In the genomic region with DNA sequence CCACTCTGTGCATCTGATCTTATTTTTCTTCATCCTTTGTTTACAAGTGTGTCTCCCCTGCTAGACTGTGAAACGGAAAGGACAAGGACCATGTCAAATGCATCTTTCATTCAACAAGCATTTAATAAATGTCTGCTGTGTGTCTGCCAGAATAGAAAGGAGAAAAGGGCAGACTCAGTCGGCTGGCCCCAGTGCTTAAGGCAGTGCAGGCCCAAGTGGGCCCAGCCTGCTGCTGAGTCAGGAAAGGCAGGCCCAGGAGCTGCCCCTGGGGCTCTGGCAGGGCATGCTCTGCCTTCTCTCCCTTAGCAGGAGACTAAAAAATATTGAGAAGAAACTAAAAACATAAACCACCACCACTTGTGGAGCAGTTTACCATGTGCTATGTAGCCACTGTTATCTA, we compare ENCODE assay signal across 15 cellular contexts. TPM values are rescaled to one million over a fixed set of nuclear protein-coding genes. Genes with fewer than 3 reads are reported as not detected.
DNase-seq lines count a peak whose midpoint lies in the region; ATAC-seq and TF ChIP-seq lines count a peak whose summit lies in the region.
"Had no signal": no experiment of that assay in that cellular context is flagged by ENCODE, and none has a peak within 500 bp of the region (broad histone marks: within the 10 kb centered on the region; RNA-seq: fewer than 3 reads in every experiment).

No MANE protein-coding gene starts in this region.

- H3K4me1 ChIP-seq in fibroblast of lung (ENCODE audit: control insufficient read depth, extremely low read depth, insufficient read depth, low read length), result peaks cover 42% of the 10 kb centered on the region
- H3K4me1 ChIP-seq in neural progenitor cell, result peaks cover 24% of the 10 kb centered on the region
- H3K4me1 ChIP-seq: parathyroid adenoma had no signal

- H3K4me1 Mint-ChIP-seq in neural progenitor cell, result peaks cover 44% of the 10 kb centered on the region

- peak overlapping the region; percentile 15; the same call in 1 of the 2 replicates for H3K27ac ChIP-seq in SK-N-MC
- no peak overlapping the region for H3K27ac ChIP-seq in fibroblast of lung (ENCODE audit: insufficient read depth, low read length)
- H3K27ac ChIP-seq in neural progenitor cell, result peak overlapping the region; percentile 31
- H3K27ac ChIP-seq: brain microvascular endothelial cell, epithelial cell of prostate, parathyroid adenoma had no signal

- H3K36me3 ChIP-seq in SK-N-MC (ENCODE audit: insufficient read depth, low read length) (no peaks in the 10 kb centered on the region), fibroblast of lung (ENCODE audit: control insufficient read depth, insufficient read depth, low read length) (no peaks in the 10 kb centered on the region), neural progenitor cell (no peaks in the 10 kb centered on the region)
- H3K36me3 ChIP-seq: brain microvascular endothelial cell had no signal

- H2AFZ ChIP-seq in fibroblast of lung (ENCODE audit: low read length), result no peak overlapping the region
- H2AFZ ChIP-seq in neural progenitor cell (replicated peaks), result no peak overlapping the region
- H2AFZ ChIP-seq: parathyroid adenoma had no signal

- TF ChIP-seq CTCF in fibroblast of lung (conservative IDR thresholded peaks at IDR 0.05 in 1 of 2, IDR thresholded peaks at IDR 0.05 in 1 of 2; ENCODE audit: low read depth in 1 of 2, low read length in 2 of 2), result no peak
- TF ChIP-seq CTCF in neural progenitor cell (IDR thresholded peaks at IDR 0.05), result no peak

- H3K4me3 Mint-ChIP-seq in neural progenitor cell, result no peak overlapping the region

- H3K4me2 ChIP-seq in fibroblast of lung (ENCODE audit: extremely low read depth, insufficient read depth, low read length) (no peak overlapping the region), neural progenitor cell (peak overlapping the region; percentile 61)

- H3K4me3 ChIP-seq in SK-N-MC (no peak overlapping the region), fibroblast of lung (replicated peaks in 1 of 4; ENCODE audit: control extremely low read depth in 1 of 4, insufficient read depth in 1 of 4, low read depth in 3 of 4, low read length in 4 of 4) (no peak overlapping the region), neural progenitor cell (no peak overlapping the region)

- H3K27me3 ChIP-seq in fibroblast of lung (ENCODE audit: control insufficient read depth, insufficient read depth, low read length), result no peaks in the 10 kb centered on the region
- H3K27me3 ChIP-seq in neural progenitor cell, result no peaks in the 10 kb centered on the region
- H3K27me3 ChIP-seq: brain microvascular endothelial cell had no signal

- peak overlapping the region; percentile 85 for H3K27ac Mint-ChIP-seq in neural progenitor cell
- H3K27ac Mint-ChIP-seq: activated T-helper 2 cell treated with anti-CD3 and anti-CD28 coated beads, Interferon-gamma antibody, Interleukin-2, Interleukin-4, amounts not matched to agents 10 μg/mL and 5 μg/mL and 100 μg/mL, durations not matched to agents 14 hours and 24 hours and 36 hours had no signal

- H3K36me3 Mint-ChIP-seq in neural progenitor cell, result peaks cover 4% of the 10 kb centered on the region

- H3K9me3 ChIP-seq in SK-N-MC (ENCODE audit: low read depth, low read length) (no peaks in the 10 kb centered on the region), fibroblast of lung (ENCODE audit: control insufficient read depth, insufficient read depth, low read depth, low read length) (no peaks in the 10 kb centered on the region), neural progenitor cell (ENCODE audit: low read depth) (no peaks in the 10 kb centered on the region)

- no peaks in the 10 kb centered on the region for H3K9me3 Mint-ChIP-seq in neural progenitor cell
- H3K9me3 Mint-ChIP-seq: activated T-helper 2 cell treated with anti-CD3 and anti-CD28 coated beads, Interferon-gamma antibody, Interleukin-2, Interleukin-4, amounts not matched to agents 10 μg/mL and 5 μg/mL and 100 μg/mL, durations not matched to agents 14 hours and 24 hours and 36 hours had no signal

- H3F3A ChIP-seq in neural progenitor cell (ENCODE audit: low read depth), result peaks cover 19% of the 10 kb centered on the region

- no peaks in the 10 kb centered on the region for H3K79me2 ChIP-seq in fibroblast of lung (ENCODE audit: control insufficient read depth, insufficient read depth, low read length)
- no peaks in the 10 kb centered on the region for H3K79me2 ChIP-seq in neural progenitor cell (ENCODE audit: low read depth)
- H3K79me2 ChIP-seq: parathyroid adenoma had no signal

- ATAC-seq in GM18858 (IDR thresholded peaks at IDR 0.05; ENCODE audit: unreplicated experiment), result no peak

- peaks cover 2% of the 10 kb centered on the region for H3K27me3 Mint-ChIP-seq in neural progenitor cell (ENCODE audit: insufficient read depth, low read depth)

- DNase-seq in EH (ENCODE audit: low read depth) (peak; percentile 66), SK-N-MC (ENCODE audit: low read depth, low spot score) (no peak), fibroblast of lung (ENCODE audit: low read depth in 2 of 2) (peak; percentile 38 to 43), neural progenitor cell (ENCODE audit: low spot score) (no peak), DMS 273 (lab: John Stamatoyannopoulos, UW; ENCODE audit: unreplicated experiment) (no peak), NCI-H226 (no peak)
- DNase-seq in effector CD8-positive, alpha-beta T cell (lab: John Stamatoyannopoulos, UW), result no peak
- DNase-seq: activated CD4-positive, alpha-beta T cell treated with anti-CD3 and anti-CD28 coated beads for 48 hours; brain microvascular endothelial cell; C1 segment of cervical spinal cord; DMS79 treated with DMSO at 0.1 percent for 48 hours had no signal

- H3K9ac ChIP-seq in SK-N-MC (ENCODE audit: insufficient read length) (no peak overlapping the region), fibroblast of lung (ENCODE audit: insufficient read depth, low read length) (no peak overlapping the region), neural progenitor cell (no peak overlapping the region)
- H3K9ac ChIP-seq: parathyroid adenoma had no signal

- H4K20me1 ChIP-seq in fibroblast of lung (ENCODE audit: control insufficient read depth, extremely low read depth, insufficient read depth, low read length) (no peaks in the 10 kb centered on the region), neural progenitor cell (ENCODE audit: low read depth) (no peaks in the 10 kb centered on the region)

RNA-seq across cellular contexts. Expression of a gene that starts 38.1 kb away (rescaled TPM):
- 1.5 and 3.8 TPM in 2 replicates for total RNA-seq in fibroblast of lung
- 1.6 and 4.3 TPM in 2 replicates for polyA plus RNA-seq in fibroblast of lung
- 2.8 and 6.7 TPM in 2 replicates for polyA plus RNA-seq in fibroblast of lung (2012)
- 4.9 and 14.1 TPM in 2 replicates for polyA minus RNA-seq in fibroblast of lung (ENCODE audit: low replicate concordance)
- total RNA-seq in neural progenitor cell (ENCODE audit: low replicate concordance), result 0.58 and 1.5 TPM in 2 replicates

Comparison
In these comparisons a context has a peak if more than half of its experiments do, and no peak if none do; other contexts are left out.
1. DNase-seq: peak in EH (single experiment) and fibroblast of lung (2 of 2); none in SK-N-MC (single experiment), neural progenitor cell (single experiment), DMS 273 (single experiment), effector CD8-positive, alpha-beta T cell (single experiment) and NCI-H226 (single experiment).